In the genomic region with DNA sequence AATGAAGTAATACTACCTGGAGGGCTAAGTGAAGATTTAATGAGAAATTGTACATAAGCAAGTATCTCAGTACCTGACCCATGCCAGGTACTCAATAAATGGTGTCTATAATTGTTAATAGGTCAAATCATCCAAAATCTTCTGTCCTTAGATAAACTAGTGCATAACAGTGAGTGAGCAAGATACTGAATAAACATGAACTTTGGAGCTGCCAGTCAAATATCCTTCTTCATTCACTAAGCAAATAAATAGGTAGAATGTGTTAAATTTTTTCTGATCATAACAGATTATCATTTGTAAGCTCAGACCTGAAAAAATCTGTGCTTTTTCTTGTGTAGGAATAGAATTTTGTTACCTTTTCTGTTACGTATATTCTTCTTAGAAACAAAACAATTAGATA, we compare ENCODE assay signal across 31 cellular contexts. TPM values are rescaled to one million over a fixed set of nuclear protein-coding genes. Genes with fewer than 3 reads are reported as not detected.
"Had no signal": no experiment of that assay in that cellular context is flagged by ENCODE, and none has a peak within 500 bp of the region (broad histone marks: within the 10 kb centered on the region; RNA-seq: fewer than 3 reads in every experiment).

No MANE protein-coding gene starts in this region.

- H3K9me3 ChIP-seq: sigmoid colon, suprapubic skin, tibial artery, upper lobe of right lung had no signal

- H3K4me2 ChIP-seq: smooth muscle cell had no signal

- H3K27ac ChIP-seq: heart left ventricle, left lung, sigmoid colon, stomach, suprapubic skin, tibial artery, upper lobe of right lung had no signal

- DNase-seq: activated CD4-positive, alpha-beta T cell treated with anti-CD3 and anti-CD28 coated beads for 36 hours; activated CD4-positive, CD25-positive, alpha-beta regulatory T cell; activated effector memory CD4-positive, alpha-beta T cell treated with anti-CD3 and anti-CD28 coated beads, Interleukin-2, amount 50 U/mL, for 16 hours; activated naive CD4-positive, alpha-beta T cell treated with anti-CD3 and anti-CD28 coated beads for 36 hours; activated T-cell treated with anti-CD3 and anti-CD28 coated beads for 4 hours; amniotic stem cell; caudate nucleus; endodermal cell; foreskin fibroblast; heart left ventricle; hypothalamus; immature natural killer cell; left lung; retina; sigmoid colon; stimulated activated CD4-positive, alpha-beta T cell treated with anti-CD3 and anti-CD28 coated beads, Interleukin-1b, Interleukin-23, amount 100 ng/mL, for 48 hours; stimulated activated naive B cell treated with anti-CD40 and anti-IgM and Interleukin-4, amounts not matched to agents 10 μg/mL and 1 μg/mL and 100 μg/mL, for 72 hours; stomach; T-helper 1 cell; tibial artery; upper lobe of right lung had no signal

- H3K27me3 ChIP-seq: heart left ventricle, left lung, sigmoid colon, stomach, suprapubic skin, tibial artery, upper lobe of right lung had no signal

- H3K4me1 ChIP-seq: heart left ventricle, left lung, suprapubic skin, tibial artery, upper lobe of right lung had no signal

- H3K4me3 ChIP-seq: heart left ventricle, left lung, lung, sigmoid colon, smooth muscle cell, stomach, suprapubic skin, tibial artery, upper lobe of right lung had no signal

- ATAC-seq: activated CD4-positive, alpha-beta T cell treated with anti-CD3 and anti-CD28 coated beads for 36 hours; esophagus mucosa; heart left ventricle; left lung; stimulated activated naive B cell treated with anti-CD40 and anti-IgM and Interleukin-4, amounts not matched to agents 10 μg/mL and 1 μg/mL and 100 μg/mL, for 72 hours; upper lobe of right lung had no signal

RNA-seq across cellular contexts. Expression of gene MAP3K19, which starts 44.4 kb away (rescaled TPM):
- total RNA-seq: activated CD4-positive, alpha-beta T cell treated with anti-CD3 and anti-CD28 coated beads for 36 hours; activated naive CD4-positive, alpha-beta T cell treated with anti-CD3 and anti-CD28 coated beads for 36 hours; chondrocyte; endodermal cell; esophagus mucosa; heart left ventricle; kidney epithelial cell; mesenteric fat pad; mucosa of gallbladder; osteocyte; progenitor cell of endocrine pancreas; sigmoid colon; smooth muscle cell; suprapubic skin; upper lobe of right lung had no signal
- polyA plus RNA-seq: heart left ventricle, immature natural killer cell, sigmoid colon, stomach had no signal
